Comparison of ENCODE assay signal across 2 cellular contexts in the genomic region with DNA sequence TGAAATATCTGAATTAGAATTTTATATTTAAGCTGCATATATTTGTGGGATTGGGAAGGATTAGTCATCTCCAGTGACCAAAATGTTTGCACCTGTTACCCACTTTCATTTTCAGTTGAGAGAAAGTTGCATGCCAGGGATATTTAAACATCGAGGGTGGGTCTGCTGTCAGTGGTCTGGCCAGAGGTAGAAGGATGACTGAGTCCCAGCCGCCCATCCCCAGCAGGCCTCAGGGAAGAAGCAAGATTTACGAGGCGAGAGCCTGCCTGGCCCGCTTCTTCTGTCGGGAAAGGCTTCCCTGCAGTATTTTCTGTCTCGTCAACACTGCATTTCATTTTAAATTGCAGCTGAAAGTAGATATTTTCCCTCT.
TF ChIP-seq lines count a peak whose summit lies in the region.

No MANE protein-coding gene starts in this region.

TF ChIP-seq in A549, 52 proteins besides CTCF, POLR2A, EP300 and RAD21 (continued from another document):
- TF ChIP-seq JUN (IDR thresholded peaks at IDR 0.05): no peak

TF ChIP-seq in GM23338, 12 proteins besides CTCF, POLR2A, EP300 and RAD21 (continued from another document):
- TF ChIP-seq, protein P1, sequence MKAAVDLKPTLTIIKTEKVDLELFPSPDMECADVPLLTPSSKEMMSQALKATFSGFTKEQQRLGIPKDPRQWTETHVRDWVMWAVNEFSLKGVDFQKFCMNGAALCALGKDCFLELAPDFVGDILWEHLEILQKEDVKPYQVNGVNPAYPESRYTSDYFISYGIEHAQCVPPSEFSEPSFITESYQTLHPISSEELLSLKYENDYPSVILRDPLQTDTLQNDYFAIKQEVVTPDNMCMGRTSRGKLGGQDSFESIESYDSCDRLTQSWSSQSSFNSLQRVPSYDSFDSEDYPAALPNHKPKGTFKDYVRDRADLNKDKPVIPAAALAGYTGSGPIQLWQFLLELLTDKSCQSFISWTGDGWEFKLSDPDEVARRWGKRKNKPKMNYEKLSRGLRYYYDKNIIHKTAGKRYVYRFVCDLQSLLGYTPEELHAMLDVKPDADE (IDR thresholded peaks at IDR 0.05): no peak
- no peak for TF ChIP-seq REST (IDR thresholded peaks at IDR 0.05; ENCODE audit: unreplicated experiment)
